In the genomic region with DNA sequence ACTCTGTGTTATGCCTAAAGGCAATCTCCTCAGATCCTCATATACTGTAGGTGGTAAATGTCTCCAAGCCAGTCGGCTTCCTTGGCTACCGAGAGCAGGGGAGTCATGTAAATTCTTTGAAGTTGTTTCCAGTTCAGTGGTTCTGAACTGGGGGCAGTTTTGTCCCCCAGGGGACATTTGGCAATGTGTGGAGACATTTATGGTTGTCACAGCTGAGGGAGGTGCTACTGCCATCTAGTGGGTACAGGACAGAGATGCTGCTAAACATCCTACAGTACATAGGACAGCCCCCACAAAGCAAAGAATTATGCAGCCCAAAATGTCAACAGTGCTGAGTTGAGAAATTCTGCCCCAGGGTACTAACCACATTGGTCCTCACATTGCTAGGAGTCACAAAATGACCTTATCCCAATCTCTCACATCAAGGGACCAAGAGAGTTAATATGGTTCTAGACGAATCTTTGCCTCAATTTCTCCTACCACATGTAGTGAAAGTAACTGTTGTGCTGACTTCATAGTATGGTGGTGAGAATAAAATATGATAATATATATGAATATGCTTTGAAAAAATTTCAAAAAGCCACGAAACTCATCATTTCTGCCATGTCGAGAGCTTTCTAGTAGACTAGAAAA, we compare ENCODE assay signal across 8 cellular contexts.
DNase-seq lines count a peak whose midpoint lies in the region; ATAC-seq and TF ChIP-seq lines count a peak whose summit lies in the region.

No MANE protein-coding gene starts in this region.

- no peak overlapping the region for H3K4me3 ChIP-seq in fibroblast of mammary gland (ENCODE audit: control insufficient read depth, low read depth, low read length)

- ATAC-seq in GM21717 (IDR thresholded peaks at IDR 0.05; ENCODE audit: unreplicated experiment), result peak; percentile 78

- H3K4me1 Mint-ChIP-seq in osteocyte (ENCODE audit: unreplicated experiment), result no peaks in the 10 kb centered on the region

- no peak overlapping the region for H3K4me3 Mint-ChIP-seq in osteocyte (ENCODE audit: unreplicated experiment)

- no peaks in the 10 kb centered on the region for H3K9me3 Mint-ChIP-seq in osteocyte (ENCODE audit: unreplicated experiment)

- no peaks in the 10 kb centered on the region for H3K36me3 Mint-ChIP-seq in osteocyte (ENCODE audit: unreplicated experiment)

- peak; percentile 87 for TF ChIP-seq CTCF in fibroblast of mammary gland (conservative IDR thresholded peaks at IDR 0.05; ENCODE audit: control insufficient read depth, insufficient read depth, low read depth, low read length)
- TF ChIP-seq CTCF in osteocyte (IDR thresholded peaks at IDR 0.05), result peak; percentile 74

- H3K27me3 Mint-ChIP-seq in osteocyte (ENCODE audit: unreplicated experiment), result peaks cover 36% of the 10 kb centered on the region

- DNase-seq in activated T-cell treated with anti-CD3 and anti-CD28 coated beads, Interleukin-2, amount 50 U/mL, for 48 hours, result peak; percentile 17 to 19
- no peak for DNase-seq in activated T-cell treated with anti-CD3 and anti-CD28 coated beads, Interleukin-2, amount 50 U/mL, for 1 hour
- DNase-seq in HT1080 (ENCODE audit: low read depth), result peak; percentile 34
- peak; percentile 5 for DNase-seq in SHP77 treated with DMSO at 0.1 percent for 48 hours (lab: John Stamatoyannopoulos, UW)
- DNase-seq in fibroblast of mammary gland (ENCODE audit: low read depth), result peak; percentile 63
- no peak for DNase-seq in osteocyte (ENCODE audit: extremely low spot score, unreplicated experiment)
- no peak for DNase-seq in activated effector memory CD4-positive, alpha-beta T cell treated with anti-CD3 and anti-CD28 coated beads, Interleukin-2, amount 50 U/mL, for 16 hours

- no peak overlapping the region for H3K27ac Mint-ChIP-seq in osteocyte (ENCODE audit: unreplicated experiment)

Comparison
In these comparisons a context has a peak if more than half of its experiments do, and no peak if none do; other contexts are left out.
1. DNase-seq: peak in activated T-cell treated with anti-CD3 and anti-CD28 coated beads, Interleukin-2, amount 50 U/mL, for 48 hours (2 of 2), HT1080 (single experiment), SHP77 treated with DMSO at 0.1 percent for 48 hours (single experiment) and fibroblast of mammary gland (single experiment); none in activated T-cell treated with anti-CD3 and anti-CD28 coated beads, Interleukin-2, amount 50 U/mL, for 1 hour (single experiment), osteocyte (single experiment) and activated effector memory CD4-positive, alpha-beta T cell treated with anti-CD3 and anti-CD28 coated beads, Interleukin-2, amount 50 U/mL, for 16 hours (single experiment).